Comparison of ENCODE assay signal across 1 cellular context in genomic region chr2:221529943-221530652, GRCh38.
TF ChIP-seq lines count a peak whose summit lies in the region.

No MANE protein-coding gene starts in this region.

TF ChIP-seq in HEK293, 187 proteins besides CTCF, POLR2A, EP300 and RAD21 (continued from another document):
- TF ChIP-seq ZNF670 (tag by site-specific recombination; IDR thresholded peaks at IDR 0.05; ENCODE audit: low read depth) (no peak), WT1 (tag by site-specific recombination; IDR thresholded peaks at IDR 0.05) (0 out of 2 replicates have a peak, but pooled peaks have one; percentile 9), ZNF2 (tag by site-specific recombination; IDR thresholded peaks at IDR 0.05) (no peak), ZEB2 (tag by site-specific recombination; IDR thresholded peaks at IDR 0.05) (0 out of 2 replicates have a peak, but pooled peaks have one; percentile 45), ZBTB44 (tag by site-specific recombination; IDR thresholded peaks at IDR 0.05) (0 out of 2 replicates have a peak, but pooled peaks have one; percentile 38), ZNF664 (tag by site-specific recombination; IDR thresholded peaks at IDR 0.05) (no peak), ZNF518A (tag by site-specific recombination; conservative IDR thresholded peaks at IDR 0.05; ENCODE audit: low read depth) (no peak), ZNF19 (tag by site-specific recombination; IDR thresholded peaks at IDR 0.05; ENCODE audit: low read depth) (no peak), PRDM6 (tag by site-specific recombination; IDR thresholded peaks at IDR 0.05) (peak; percentile 36; the same call in 1 of the 2 replicates), ZSCAN30 (tag by site-specific recombination; IDR thresholded peaks at IDR 0.05) (0 out of 2 replicates have a peak, but pooled peaks have one; percentile 20), ZNF654 (tag by site-specific recombination; IDR thresholded peaks at IDR 0.05; ENCODE audit: low read depth) (no peak), ZNF558 (tag by site-specific recombination; IDR thresholded peaks at IDR 0.05) (peak; percentile 50; the same call in 1 of the 2 replicates), IKZF3 (tag by site-specific recombination; IDR thresholded peaks at IDR 0.05) (peak; percentile 45; the same call in 1 of the 2 replicates), ZNF362 (tag by site-specific recombination; IDR thresholded peaks at IDR 0.05) (peak; percentile 92), ZNF660 (tag by site-specific recombination; IDR thresholded peaks at IDR 0.05) (peak; percentile 53; the same call in 1 of the 2 replicates), FEZF1 (tag by site-specific recombination; IDR thresholded peaks at IDR 0.05) (0 out of 2 replicates have a peak, but pooled peaks have one; percentile 6), ZNF629 (tag by site-specific recombination; IDR thresholded peaks at IDR 0.05) (peak; percentile 56; the same call in 1 of the 2 replicates)
